21 cellular contexts compared by ENCODE assay signal in the genomic region with DNA sequence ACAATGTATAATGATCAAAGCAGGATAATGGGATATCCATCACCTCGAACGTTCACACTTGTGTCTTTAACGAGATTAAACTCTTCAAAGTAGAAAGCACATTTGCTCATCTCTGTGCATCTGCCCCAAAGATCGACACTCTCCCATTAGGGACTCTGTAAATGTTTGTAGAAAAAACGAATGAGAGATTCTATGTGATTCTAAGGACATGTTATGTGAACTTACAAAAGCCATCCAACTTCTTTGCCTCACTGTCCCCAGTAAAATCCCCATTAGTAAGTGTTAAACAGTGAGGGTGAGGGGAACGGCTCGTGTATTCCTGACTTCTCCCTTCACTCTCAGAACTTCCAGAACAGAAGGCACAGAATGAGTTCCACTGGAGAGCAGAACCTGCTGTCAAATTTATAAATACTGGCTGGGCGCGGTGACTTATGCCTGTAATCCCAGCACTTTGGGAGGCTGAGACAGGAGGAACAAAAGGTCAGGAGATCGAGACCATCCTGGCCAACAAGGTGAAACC.
DNase-seq lines count a peak whose midpoint lies in the region; ATAC-seq, FAIRE-seq and TF ChIP-seq lines count a peak whose summit lies in the region.
"Had no signal": no experiment of that assay in that cellular context is flagged by ENCODE, and none has a peak within 500 bp of the region (broad histone marks: within the 10 kb centered on the region; RNA-seq: fewer than 3 reads in every experiment).

No MANE protein-coding gene starts in this region.

- POLR2A ChIA-PET in A549 (lab: Yijun Ruan, JAX), result no interaction called here

- H3K4me3 ChIP-seq in A549, result no peak overlapping the region
- H3K4me3 ChIP-seq in esophagus muscularis mucosa, result no peak overlapping the region
- H3K4me3 ChIP-seq: BLaER1 treated with 17β-estradiol and CSF1 and Interleukin-3, amounts not matched to agents 10 nM and 100 nM had no signal

- no peak overlapping the region for H3K4me2 ChIP-seq in A549
- H3K4me2 ChIP-seq: BLaER1 treated with 17β-estradiol and CSF1 and Interleukin-3, amounts not matched to agents 10 nM and 100 nM had no signal

- no peak for FAIRE-seq in A549 (lab: Jason Lieb, UNC)
- FAIRE-seq: A204.1, D721Med, G401.6, GM12891, GM19239 had no signal

- H3K27ac ChIP-seq in A549 (no peak overlapping the region), esophagus muscularis mucosa (replicated peaks in 1 of 4) (no peak overlapping the region)
- H3K27ac ChIP-seq: BLaER1 treated with 17β-estradiol and CSF1 and Interleukin-3, amounts not matched to agents 10 nM and 100 nM; C4-2B had no signal

- TF ChIP-seq RAD21 in A549 (conservative IDR thresholded peaks at IDR 0.05 in 1 of 2, IDR thresholded peaks at IDR 0.05 in 1 of 2), result no peak

- no peak for ATAC-seq in A549
- ATAC-seq: CD8-positive, alpha-beta T cell had no signal

- TF ChIP-seq CTCF in A549 (IDR thresholded peaks at IDR 0.05) (no peak), esophagus muscularis mucosa (IDR thresholded peaks at IDR 0.05) (no peak), type B pancreatic cell (conservative IDR thresholded peaks at IDR 0.05) (no peak)

- CTCF ChIA-PET in A549 (lab: Yijun Ruan, JAX), result no interaction called here

- H3K27ac Mint-ChIP-seq in type B pancreatic cell, result no peak overlapping the region
- H3K27ac Mint-ChIP-seq: B cell; CD4-positive, alpha-beta T cell; CD8-positive, alpha-beta T cell had no signal

- intact Hi-C loops in esophagus muscularis mucosa (cut with DNase I), result no loop called here

- no peak overlapping the region for H3K4me3 Mint-ChIP-seq in type B pancreatic cell
- H3K4me3 Mint-ChIP-seq: B cell; CD4-positive, alpha-beta T cell; CD8-positive, alpha-beta T cell had no signal

- H3K27me3 Mint-ChIP-seq in type B pancreatic cell, result peaks cover 22% of the 10 kb centered on the region

- H3K27me3 ChIP-seq in esophagus muscularis mucosa, result peaks cover 0 to 49% (median 0%) of the 10 kb centered on the region in 4 donors

- WGBS in A549 (ENCODE audit: missing lambda C conversion rate), result 9% methylated on average over 10 of the region's 10 CpGs
- WGBS in esophagus muscularis mucosa, result 67% methylated on average over 10 of the region's 10 CpGs

- H3K4me1 ChIP-seq in A549, result no peaks in the 10 kb centered on the region
- no peaks in the 10 kb centered on the region for H3K4me1 ChIP-seq in esophagus muscularis mucosa
- H3K4me1 ChIP-seq: BLaER1 treated with 17β-estradiol and CSF1 and Interleukin-3, amounts not matched to agents 10 nM and 100 nM; Caco-2 had no signal

- no peaks in the 10 kb centered on the region for H3K36me3 ChIP-seq in esophagus muscularis mucosa
- H3K36me3 ChIP-seq: BLaER1 treated with 17β-estradiol and CSF1 and Interleukin-3, amounts not matched to agents 10 nM and 100 nM had no signal

- no peaks in the 10 kb centered on the region for H3K9me3 ChIP-seq in A549
- peaks cover 0 to 5% (median 0%) of the 10 kb centered on the region in 4 donors for H3K9me3 ChIP-seq in esophagus muscularis mucosa
- H3K9me3 ChIP-seq: Caco-2 had no signal

- no peaks in the 10 kb centered on the region for H3K36me3 Mint-ChIP-seq in type B pancreatic cell
- H3K36me3 Mint-ChIP-seq: CD8-positive, alpha-beta T cell had no signal

- TF ChIP-seq EP300 in A549 (IDR thresholded peaks at IDR 0.05), result no peak
- TF ChIP-seq EP300 in esophagus muscularis mucosa (IDR thresholded peaks at IDR 0.05), result no peak

- TF ChIP-seq POLR2A in A549 (IDR thresholded peaks at IDR 0.05; ENCODE audit: low read length), result no peak
- no peak for TF ChIP-seq POLR2A in esophagus muscularis mucosa (IDR thresholded peaks at IDR 0.05; ENCODE audit: low read depth)

- no peak for DNase-seq in A549 (ENCODE audit: low read depth in 1 of 2, low spot score in 1 of 2)
- DNase-seq in esophagus muscularis mucosa (ENCODE audit: extremely low spot score), result peak; percentile 53
- DNase-seq in type B pancreatic cell (ENCODE audit: extremely low spot score, unreplicated experiment), result peak; percentile 11
- DNase-seq in SIG-M5 (lab: John Stamatoyannopoulos, UW), result no peak
- DNase-seq in NCI-H526 (lab: John Stamatoyannopoulos, UW), result no peak
- DNase-seq: 8988T; AML-193; Caco-2; Calu3; CD4-positive, alpha-beta T cell; CD8-positive, alpha-beta T cell; DMS79 treated with DMSO at 0.1 percent for 48 hours; GF-D8 had no signal

- H3K9me3 Mint-ChIP-seq in type B pancreatic cell, result no peaks in the 10 kb centered on the region
- H3K9me3 Mint-ChIP-seq: CD8-positive, alpha-beta T cell had no signal

- no peaks in the 10 kb centered on the region for H3K4me1 Mint-ChIP-seq in type B pancreatic cell (ENCODE audit: unreplicated experiment)
- H3K4me1 Mint-ChIP-seq: B cell had no signal

TF ChIP-seq in A549, 52 proteins besides CTCF, POLR2A, EP300 and RAD21:
- no peak for TF ChIP-seq EHF (CRISPR knock-in tag; IDR thresholded peaks at IDR 0.05)
- no peak for TF ChIP-seq MYC (IDR thresholded peaks at IDR 0.05; ENCODE audit: borderline replicate concordance, low read length)
- no peak for TF ChIP-seq CHD4 (IDR thresholded peaks at IDR 0.05; ENCODE audit: borderline replicate concordance)
- TF ChIP-seq, protein P1, sequence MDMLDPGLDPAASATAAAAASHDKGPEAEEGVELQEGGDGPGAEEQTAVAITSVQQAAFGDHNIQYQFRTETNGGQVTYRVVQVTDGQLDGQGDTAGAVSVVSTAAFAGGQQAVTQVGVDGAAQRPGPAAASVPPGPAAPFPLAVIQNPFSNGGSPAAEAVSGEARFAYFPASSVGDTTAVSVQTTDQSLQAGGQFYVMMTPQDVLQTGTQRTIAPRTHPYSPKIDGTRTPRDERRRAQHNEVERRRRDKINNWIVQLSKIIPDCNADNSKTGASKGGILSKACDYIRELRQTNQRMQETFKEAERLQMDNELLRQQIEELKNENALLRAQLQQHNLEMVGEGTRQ (IDR thresholded peaks at IDR 0.05), result no peak
- TF ChIP-seq MAZ (IDR thresholded peaks at IDR 0.05; ENCODE audit: borderline replicate concordance, low read depth, low read length), result no peak
- TF ChIP-seq KDM1A (IDR thresholded peaks at IDR 0.05; ENCODE audit: low read depth), result no peak
- TF ChIP-seq POLR2AphosphoS2 (conservative IDR thresholded peaks at IDR 0.05; ENCODE audit: low read length), result no peak
- TF ChIP-seq EHMT2 (IDR thresholded peaks at IDR 0.05; ENCODE audit: low read depth), result no peak
- TF ChIP-seq CBX8 (IDR thresholded peaks at IDR 0.05), result peak; percentile 93
- TF ChIP-seq ZSCAN20 (CRISPR knock-in tag; IDR thresholded peaks at IDR 0.05), result no peak
- no peak for TF ChIP-seq HOXA7 (CRISPR knock-in tag; IDR thresholded peaks at IDR 0.05)
- no peak for TF ChIP-seq TP53 (CRISPR knock-in tag; IDR thresholded peaks at IDR 0.05)
- TF ChIP-seq HEYL (CRISPR knock-in tag; IDR thresholded peaks at IDR 0.05), result no peak
- peak; percentile 83 for TF ChIP-seq RNF2 (IDR thresholded peaks at IDR 0.05; ENCODE audit: borderline replicate concordance, low read depth)
- TF ChIP-seq ZNF302 (CRISPR knock-in tag; IDR thresholded peaks at IDR 0.05), result no peak
- TF ChIP-seq CBX2 (IDR thresholded peaks at IDR 0.05; ENCODE audit: borderline replicate concordance, low read depth), result no peak
- TF ChIP-seq, protein P2, sequence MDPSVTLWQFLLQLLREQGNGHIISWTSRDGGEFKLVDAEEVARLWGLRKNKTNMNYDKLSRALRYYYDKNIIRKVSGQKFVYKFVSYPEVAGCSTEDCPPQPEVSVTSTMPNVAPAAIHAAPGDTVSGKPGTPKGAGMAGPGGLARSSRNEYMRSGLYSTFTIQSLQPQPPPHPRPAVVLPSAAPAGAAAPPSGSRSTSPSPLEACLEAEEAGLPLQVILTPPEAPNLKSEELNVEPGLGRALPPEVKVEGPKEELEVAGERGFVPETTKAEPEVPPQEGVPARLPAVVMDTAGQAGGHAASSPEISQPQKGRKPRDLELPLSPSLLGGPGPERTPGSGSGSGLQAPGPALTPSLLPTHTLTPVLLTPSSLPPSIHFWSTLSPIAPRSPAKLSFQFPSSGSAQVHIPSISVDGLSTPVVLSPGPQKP (IDR thresholded peaks at IDR 0.05; ENCODE audit: low read depth, low read length), result no peak
- TF ChIP-seq SREBF2 (IDR thresholded peaks at IDR 0.05), result no peak
- TF ChIP-seq JUN (IDR thresholded peaks at IDR 0.05), result no peak
- no peak for TF ChIP-seq BHLHE40 (IDR thresholded peaks at IDR 0.05; ENCODE audit: low read depth, low read length)
- peak; percentile 12 for TF ChIP-seq ZFP36 (IDR thresholded peaks at IDR 0.05; ENCODE audit: borderline replicate concordance, partially characterized antibody)

Comparison
In these comparisons a context has a peak if more than half of its experiments do, and no peak if none do; other contexts are left out.
1. DNase-seq: peak in esophagus muscularis mucosa (single experiment) and type B pancreatic cell (single experiment); none in A549 (0 of 2), SIG-M5 (single experiment) and NCI-H526 (0 of 2).